ENCODE assay signal across 10 cellular contexts in the genomic region with DNA sequence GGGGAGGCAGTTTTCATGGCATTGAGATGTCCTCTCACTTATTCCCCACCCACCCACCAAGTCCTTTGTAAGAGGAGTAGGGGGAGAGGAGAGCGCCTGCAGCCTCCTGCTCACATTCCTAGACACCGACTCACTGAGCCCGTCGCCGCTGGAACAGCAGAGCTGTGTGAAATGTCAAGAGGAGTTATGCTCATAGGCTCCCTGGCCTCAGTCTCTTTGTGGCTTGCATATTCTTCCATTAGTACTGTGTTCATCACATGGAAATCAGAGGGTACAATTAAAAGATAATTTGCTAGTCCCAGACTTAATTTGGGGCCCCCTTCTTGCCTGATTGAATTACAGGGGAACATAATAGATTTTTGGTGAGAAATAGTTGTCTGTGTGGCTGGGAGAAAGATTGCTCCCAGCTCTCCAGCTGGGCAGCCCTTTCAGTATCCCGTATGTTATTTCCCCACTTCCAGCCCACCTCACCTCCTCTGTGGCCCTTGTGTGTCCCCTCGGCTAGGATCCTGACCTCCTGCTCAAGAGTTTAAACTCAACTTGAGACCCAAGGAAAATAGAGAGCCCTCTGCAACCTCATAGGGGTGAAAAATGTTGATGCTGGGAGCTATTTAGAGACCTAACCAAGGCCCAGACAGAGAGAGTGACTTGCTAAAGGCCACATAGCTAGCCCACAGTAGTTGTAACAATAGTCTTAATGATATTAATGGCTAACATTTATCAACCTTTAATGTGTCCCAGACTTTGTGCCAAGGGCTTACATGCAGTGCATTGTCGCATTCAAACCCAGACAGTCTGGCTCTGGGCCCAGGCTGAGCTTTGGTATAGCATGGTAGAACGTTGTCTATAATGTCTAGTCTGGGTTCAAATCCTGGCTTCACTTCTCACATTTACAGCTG. TPM values are rescaled to one million over a fixed set of nuclear protein-coding genes. Genes with fewer than 3 reads are reported as not detected.
DNase-seq lines count a peak whose midpoint lies in the region; TF ChIP-seq lines count a peak whose summit lies in the region.
"Had no signal": no experiment of that assay in that cellular context is flagged by ENCODE, and none has a peak within 500 bp of the region (broad histone marks: within the 10 kb centered on the region; RNA-seq: fewer than 3 reads in every experiment).

No MANE protein-coding gene starts in this region.

- no peaks in the 10 kb centered on the region for H3K27me3 ChIP-seq in tibial nerve

- H3K9me3 ChIP-seq in tibial nerve = no peaks in the 10 kb centered on the region

- DNase-seq in HK-2 (ENCODE audit: unreplicated experiment) (peak; percentile 74), amniotic stem cell (lab: John Stamatoyannopoulos, UW) (peak; percentile 61), iPS-NIHi11 (ENCODE audit: low spot score) (peak; percentile 71), tibial nerve (ENCODE audit: low spot score in 2 of 2) (no peak), GOT3 (lab: John Stamatoyannopoulos, UW) (no peak), COR-L47 (lab: John Stamatoyannopoulos, UW) (no peak)
- no peak for DNase-seq in stimulated activated CD4-positive, alpha-beta T cell treated with anti-CD3 and anti-CD28 coated beads, Interleukin-2, amount 100 ng/mL, for 24 hours
- DNase-seq in activated CD8-positive, alpha-beta memory T cell treated with anti-CD3 and anti-CD28 coated beads, Interleukin-2, amount 50 U/mL, for 4 hours = no peak
- DNase-seq: activated CD4-positive, alpha-beta T cell treated with anti-CD3 and anti-CD28 coated beads, Interleukin-2, amount 50 U/mL, for 4 hours; NCI-H1048 had no signal

- 32 to 45% methylated on average over 9 of the region's 9 CpGs for WGBS in tibial nerve, 2 donors

- peaks cover 0 to 6% (median 0%) of the 10 kb centered on the region in 3 donors for H3K36me3 ChIP-seq in tibial nerve

- H3K27ac ChIP-seq in tibial nerve = peak overlapping the region in 3 of 4 donors; percentile 56 to 68 (median 63)

- no peak for TF ChIP-seq CTCF in tibial nerve (IDR thresholded peaks at IDR 0.05)

- H3K4me1 ChIP-seq in tibial nerve = peaks cover 0 to 34% (median 6%) of the 10 kb centered on the region in 4 donors

- H3K4me3 ChIP-seq in tibial nerve = no peak overlapping the region

- TF ChIP-seq POLR2A in tibial nerve (IDR thresholded peaks at IDR 0.05) = no peak

- TF ChIP-seq EP300 in tibial nerve (IDR thresholded peaks at IDR 0.05) = no peak

RNA-seq across cellular contexts. Expression of gene LIMK2, which starts 32.2 kb away (rescaled TPM):
- 10 to 100 TPM; 50.0 to 67.2 (median 56.9) TPM for total RNA-seq in tibial nerve

RNA-seq across cellular contexts. Expression of gene PIK3IP1, which starts 48.0 kb away (rescaled TPM):
- 100 to 1,000 TPM in 1 of 4 donors, 10 to 100 TPM in 3; 54.8 to 106 (median 80.5) TPM for total RNA-seq in tibial nerve

Comparison
In these comparisons a context has a peak if more than half of its experiments do, and no peak if none do; other contexts are left out.
1. DNase-seq: peak in HK-2 (single experiment), amniotic stem cell (single experiment) and iPS-NIHi11 (single experiment); none in tibial nerve (0 of 2), GOT3 (single experiment), COR-L47 (single experiment), stimulated activated CD4-positive, alpha-beta T cell treated with anti-CD3 and anti-CD28 coated beads, Interleukin-2, amount 100 ng/mL, for 24 hours (0 of 2) and activated CD8-positive, alpha-beta memory T cell treated with anti-CD3 and anti-CD28 coated beads, Interleukin-2, amount 50 U/mL, for 4 hours (single experiment).